8 cellular contexts compared by ENCODE assay signal in the genomic region with DNA sequence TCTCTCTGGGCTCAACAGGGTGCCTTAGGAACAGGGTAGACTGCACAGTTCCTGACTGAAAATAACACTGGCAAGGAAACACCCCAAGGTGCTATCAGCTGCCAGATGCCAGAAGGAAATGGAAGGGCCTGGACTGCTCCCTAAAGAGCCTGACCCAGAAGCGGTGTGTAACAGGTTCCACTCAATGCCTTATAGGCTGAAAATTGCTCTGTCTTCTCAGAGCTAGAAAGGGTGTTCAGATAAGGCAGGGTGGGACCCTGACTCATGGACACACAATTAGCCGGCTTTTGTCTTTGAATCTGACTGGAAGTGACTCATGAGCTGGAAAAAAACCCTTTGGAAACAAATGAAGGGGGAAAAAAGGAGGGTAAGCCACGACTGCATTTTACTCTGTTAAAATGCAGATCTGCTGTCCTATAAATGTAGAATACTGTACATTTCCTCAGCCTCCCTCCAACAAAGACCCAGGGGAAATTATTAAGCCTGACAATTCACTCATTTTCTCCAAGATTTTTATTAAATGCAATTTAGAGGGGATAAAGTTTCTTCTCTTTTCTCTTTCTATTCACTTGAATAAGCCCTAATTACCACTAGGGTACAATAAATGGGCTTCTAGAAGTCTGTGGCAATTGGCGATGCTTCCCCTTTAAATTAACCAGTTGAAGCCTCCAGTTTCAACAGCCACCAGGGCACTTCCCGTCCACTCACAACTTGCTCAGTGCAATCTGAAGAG.
DNase-seq lines count a peak whose midpoint lies in the region; ATAC-seq and TF ChIP-seq lines count a peak whose summit lies in the region.

No MANE protein-coding gene starts in this region.

- DNase-seq in heart right ventricle (peak in 1 of 2 donors; percentile 54), Right ventricle myocardium superior (no peak), NCI-H2029 treated with DMSO at 0.1 percent for 48 hours (lab: John Stamatoyannopoulos, UW) (peak; percentile 51), foreskin fibroblast (peak; percentile 82 to 91), osteocyte (ENCODE audit: extremely low spot score, unreplicated experiment) (no peak), posterior cingulate gyrus (no peak), globus pallidus (ENCODE audit: low spot score) (no peak)
- DNase-seq in activated CD8-positive, alpha-beta T cell treated with anti-CD3 and anti-CD28 coated beads, Interleukin-2, amount 10 ng/mL, durations not matched to agents 7 days and 5 days = no peak

- H3K9me3 ChIP-seq in heart right ventricle = no peaks in the 10 kb centered on the region

- peaks cover 52% of the 10 kb centered on the region for H3K4me1 Mint-ChIP-seq in activated CD8-positive, alpha-beta T cell treated with anti-CD3 and anti-CD28 coated beads, Interleukin-2, amount 10 ng/mL, durations not matched to agents 7 days and 5 days (ENCODE audit: low read depth)
- peaks cover 62% of the 10 kb centered on the region for H3K4me1 Mint-ChIP-seq in osteocyte (ENCODE audit: unreplicated experiment)

- no peaks in the 10 kb centered on the region for H3K27me3 Mint-ChIP-seq in activated CD8-positive, alpha-beta T cell treated with anti-CD3 and anti-CD28 coated beads, Interleukin-2, amount 10 ng/mL, durations not matched to agents 7 days and 5 days (ENCODE audit: low read depth)
- no peaks in the 10 kb centered on the region for H3K27me3 Mint-ChIP-seq in osteocyte (ENCODE audit: unreplicated experiment)

- H3K27ac Mint-ChIP-seq in activated CD8-positive, alpha-beta T cell treated with anti-CD3 and anti-CD28 coated beads, Interleukin-2, amount 10 ng/mL, durations not matched to agents 7 days and 5 days = peak overlapping the region; percentile 95
- peak overlapping the region; percentile 94 for H3K27ac Mint-ChIP-seq in osteocyte (ENCODE audit: unreplicated experiment)

- H3K27me3 ChIP-seq in heart right ventricle = no peaks in the 10 kb centered on the region

- intact Hi-C loops in heart right ventricle (cut with DNase I) (loop anchor here in 9 of 10 donors (1.0 to 10.0 kb wide), 12 partner anchors 12 to 313 kb away; a partner anchor contains a TSS), Right ventricle myocardium superior (cut with DNase I) (loop anchor here (2.0 to 10.0 kb wide), 2 partner anchors 63 to 161 kb away; a partner anchor contains a TSS), posterior cingulate gyrus (cut with DNase I) (no loop called here)

- H3K4me3 Mint-ChIP-seq in activated CD8-positive, alpha-beta T cell treated with anti-CD3 and anti-CD28 coated beads, Interleukin-2, amount 10 ng/mL, durations not matched to agents 7 days and 5 days = no peak overlapping the region
- H3K4me3 Mint-ChIP-seq in osteocyte (ENCODE audit: unreplicated experiment) = peak overlapping the region; percentile 38

- no peaks in the 10 kb centered on the region for H3K36me3 Mint-ChIP-seq in activated CD8-positive, alpha-beta T cell treated with anti-CD3 and anti-CD28 coated beads, Interleukin-2, amount 10 ng/mL, durations not matched to agents 7 days and 5 days (ENCODE audit: low read depth)
- H3K36me3 Mint-ChIP-seq in osteocyte (ENCODE audit: unreplicated experiment) = no peaks in the 10 kb centered on the region

- H3K4me1 ChIP-seq in heart right ventricle = peaks cover 34 to 63% (median 54%) of the 10 kb centered on the region in 9 donors

- H3K36me3 ChIP-seq in heart right ventricle = no peaks in the 10 kb centered on the region

- 15 to 17% methylated on average over 5 of the region's 5 CpGs for WGBS in heart right ventricle, 2 donors

- TF ChIP-seq CTCF in heart right ventricle (IDR thresholded peaks at IDR 0.05) (peak in 1 of 9 donors; percentile 12), foreskin fibroblast (IDR thresholded peaks at IDR 0.05; ENCODE audit: low read depth, low read length) (no peak), osteocyte (IDR thresholded peaks at IDR 0.05) (no peak)

- H3K4me3 ChIP-seq in heart right ventricle (peak overlapping the region in 7 of 10 donors; percentile 23 to 48 (median 34)), foreskin fibroblast (ENCODE audit: low read depth in 1 of 2, low read length in 2 of 2) (no peak overlapping the region)

- H3K27ac ChIP-seq in heart right ventricle = peak overlapping the region; percentile 64 to 97 (median 91)

- ATAC-seq in heart right ventricle (peak; percentile 6 to 66 (median 37)), Right ventricle myocardium superior (ENCODE audit: poor library complexity) (no peak)
- ATAC-seq in activated CD8-positive, alpha-beta T cell treated with anti-CD3 and anti-CD28 coated beads, Interleukin-2, amount 10 ng/mL, durations not matched to agents 7 days and 5 days = no peak

- no peaks in the 10 kb centered on the region for H3K9me3 Mint-ChIP-seq in activated CD8-positive, alpha-beta T cell treated with anti-CD3 and anti-CD28 coated beads, Interleukin-2, amount 10 ng/mL, durations not matched to agents 7 days and 5 days (ENCODE audit: insufficient read depth)
- H3K9me3 Mint-ChIP-seq in osteocyte (ENCODE audit: unreplicated experiment) = no peaks in the 10 kb centered on the region

- CTCF ChIA-PET in activated CD8-positive, alpha-beta T cell treated with anti-CD3 and anti-CD28 coated beads, Interleukin-2, amount 10 ng/mL, durations not matched to agents 7 days and 5 days (lab: Charles Lee) = interaction anchor here (1.2 to 5.9 kb wide), 4 partner anchors 11 to 160 kb away, joined by 3 to 57 read pairs (median 10); a partner anchor contains a TSS

- POLR2A ChIA-PET in activated CD8-positive, alpha-beta T cell treated with anti-CD3 and anti-CD28 coated beads, Interleukin-2, amount 10 ng/mL, durations not matched to agents 7 days and 5 days (lab: Charles Lee) = interaction anchor here (0.6 to 6.3 kb wide), 5 partner anchors 11 to 624 kb away, joined by 3 to 172 read pairs (median 5); a partner anchor contains a TSS

Comparison
In these comparisons a context has a peak if more than half of its experiments do, and no peak if none do; other contexts are left out.
1. ATAC-seq: peak in heart right ventricle (8 of 8); none in Right ventricle myocardium superior (single experiment) and activated CD8-positive, alpha-beta T cell treated with anti-CD3 and anti-CD28 coated beads, Interleukin-2, amount 10 ng/mL, durations not matched to agents 7 days and 5 days (single experiment).
2. DNase-seq: peak in NCI-H2029 treated with DMSO at 0.1 percent for 48 hours (single experiment) and foreskin fibroblast (2 of 2); none in Right ventricle myocardium superior (single experiment), activated CD8-positive, alpha-beta T cell treated with anti-CD3 and anti-CD28 coated beads, Interleukin-2, amount 10 ng/mL, durations not matched to agents 7 days and 5 days (single experiment), osteocyte (single experiment), posterior cingulate gyrus (0 of 10) and globus pallidus (single experiment).
3. H3K4me3 ChIP-seq: peak in heart right ventricle (7 of 10); none in foreskin fibroblast (0 of 2).